ENCODE assay signal across 12 cellular contexts in genomic region chr10:78434886-78435285, GRCh38.
A peak's percentile ranks its signal among the peaks of the same experiment; 100 is the strongest.
DNase-seq lines count a peak whose midpoint lies in the region; ATAC-seq and TF ChIP-seq lines count a peak whose summit lies in the region.
"Had no signal": no experiment of that assay in that cellular context is flagged by ENCODE, and none has a peak within 500 bp of the region (broad histone marks: within the 10 kb centered on the region; RNA-seq: fewer than 3 reads in every experiment).

No MANE protein-coding gene starts in this region.

- H2BK5ac ChIP-seq in H9 (ENCODE audit: insufficient read length, low read length) = no peak overlapping the region
- H2BK5ac ChIP-seq in mesenchymal stem cell (ENCODE audit: low read depth, low read length, poor library complexity, severe bottlenecking) = no peak overlapping the region

- H3K4me1 ChIP-seq in H9 (ENCODE audit: insufficient read depth, low read length) (no peaks in the 10 kb centered on the region), mesenchymal stem cell (ENCODE audit: control insufficient read depth, insufficient read depth, low read depth, low read length) (peaks cover 20% of the 10 kb centered on the region), sigmoid colon (peaks cover 0 to 87% (median 71%) of the 10 kb centered on the region in 4 donors)

- no peak for DNase-seq in H9
- no peak for DNase-seq in mesenchymal stem cell
- peak; percentile 53 for DNase-seq in sigmoid colon
- DNase-seq in MG63 = no peak
- DNase-seq in GM13977 (ENCODE audit: low spot score) = no peak
- no peak for DNase-seq in T-cell
- DNase-seq: ACHN, GF-D8, NCI-H1048, Peyer's patch had no signal

- CTCF ChIA-PET in T-cell (lab: Charles Lee) = interaction anchor here (0.6 to 0.7 kb wide), 2 partner anchors 22 to 588 kb away, joined by 3 to 5 read pairs; no protein-coding TSS in a partner anchor

- peaks cover 14 to 22% of the 10 kb centered on the region in 2 experiments for H3K4me1 Mint-ChIP-seq in H9
- H3K4me1 Mint-ChIP-seq in T-cell = no peaks in the 10 kb centered on the region

- H3K14ac ChIP-seq in H9 (ENCODE audit: insufficient read depth, low read length) (peak overlapping the region; percentile 25; the same call in 1 of the 2 replicates), mesenchymal stem cell (ENCODE audit: low read length in 2 of 2) (peak overlapping the region in 1 of 2 experiments; percentile 9)

- ATAC-seq in T-cell (replicated peaks in 1 of 4) = no peak

- no peak overlapping the region for H4K5ac ChIP-seq in H9 (ENCODE audit: insufficient read length, low read depth, low read length)

- H3T11ph ChIP-seq in H9 (ENCODE audit: low read length) = no peak overlapping the region

- intact Hi-C loops in sigmoid colon (cut with DNase I) = loop anchor here (5.0 kb wide), 1 partner anchor 128 kb away; no protein-coding TSS in a partner anchor

- H3K23ac ChIP-seq in H9 (ENCODE audit: insufficient read length, low read depth, low read length) (no peak overlapping the region), mesenchymal stem cell (ENCODE audit: low read length in 2 of 2) (no peak overlapping the region)

- no peak overlapping the region for H3K4me3 ChIP-seq in mesenchymal stem cell (ENCODE audit: insufficient read depth in 1 of 2, low read depth in 1 of 2, low read length in 2 of 2)
- H3K4me3 ChIP-seq in sigmoid colon = no peak overlapping the region
- H3K4me3 ChIP-seq in MG63 = no peak overlapping the region
- H3K4me3 ChIP-seq: Peyer's patch had no signal

- H3K27me3 ChIP-seq in H9 (ENCODE audit: insufficient read depth, low read length) (no peaks in the 10 kb centered on the region), mesenchymal stem cell (ENCODE audit: control insufficient read depth in 1 of 2, insufficient read depth in 1 of 2, low read length in 2 of 2) (peaks cover 3 to 7% of the 10 kb centered on the region in 2 experiments), sigmoid colon (no peaks in the 10 kb centered on the region), MG63 (no peaks in the 10 kb centered on the region)
- H3K27me3 ChIP-seq: Peyer's patch had no signal

- H3K18ac ChIP-seq in H9 (ENCODE audit: insufficient read length, low read depth, low read length) (no peak overlapping the region), mesenchymal stem cell (ENCODE audit: low read depth in 1 of 2, low read length in 2 of 2) (peak overlapping the region; percentile 13 to 19)

- TF ChIP-seq CTCF in H9 (conservative IDR thresholded peaks at IDR 0.05) (no peak), VCaP (conservative IDR thresholded peaks at IDR 0.05) (no peak), sigmoid colon (IDR thresholded peaks at IDR 0.05) (no peak), GM13977 (IDR thresholded peaks at IDR 0.05; ENCODE audit: extremely low read depth, insufficient read depth, missing control alignments) (no peak)

- no peak overlapping the region for H2AK5ac ChIP-seq in H9 (ENCODE audit: insufficient read length, low read length)
- H2AK5ac ChIP-seq in mesenchymal stem cell (ENCODE audit: low read length, severe bottlenecking) = peak overlapping the region; percentile 32

- no peaks in the 10 kb centered on the region for H3K79me2 ChIP-seq in H9 (ENCODE audit: insufficient read depth, low read length)

- H3K4ac ChIP-seq in H9 (ENCODE audit: low read depth, low read length) (no peak overlapping the region), mesenchymal stem cell (ENCODE audit: low read depth in 1 of 2, low read length in 2 of 2) (no peak overlapping the region)

- H4K8ac ChIP-seq in H9 (replicated peaks; ENCODE audit: insufficient read length, low read depth, low read length) (no peak overlapping the region), mesenchymal stem cell (ENCODE audit: low read length) (peak overlapping the region; percentile 74)

- H2BK120ac ChIP-seq in H9 (ENCODE audit: low read depth, low read length, poor library complexity, severe bottlenecking) (no peak overlapping the region), mesenchymal stem cell (ENCODE audit: low read depth, low read length) (no peak overlapping the region)

- H4K91ac ChIP-seq in H9 (ENCODE audit: insufficient read length, low read depth, low read length) = no peak overlapping the region
- peak overlapping the region; percentile 43 for H4K91ac ChIP-seq in mesenchymal stem cell (ENCODE audit: low read length)

- H3K4me2 ChIP-seq in H9 (ENCODE audit: insufficient read depth, insufficient read length, low read length) = no peak overlapping the region
- no peak overlapping the region for H3K4me2 ChIP-seq in mesenchymal stem cell (ENCODE audit: low read length, poor library complexity, severe bottlenecking)
- H3K4me2 ChIP-seq: KMS-11 had no signal

- WGBS in H9 (ENCODE audit: extremely low coverage, insufficient read length, low lambda C conversion rate) = no CpG with 5 or more reads among the region's 8 CpGs
- WGBS in mesenchymal stem cell = 75% methylated on average over 7 of the region's 8 CpGs
- WGBS in sigmoid colon, 2 donors = 82 to 85% methylated on average over 8 of the region's 8 CpGs

- H2BK15ac ChIP-seq in H9 (ENCODE audit: low read depth, low read length) (no peak overlapping the region), mesenchymal stem cell (ENCODE audit: low read depth, poor library complexity, severe bottlenecking) (no peak overlapping the region)

- no peak overlapping the region for H3K4me3 Mint-ChIP-seq in H9
- no peak overlapping the region for H3K4me3 Mint-ChIP-seq in T-cell

- H3K36me3 Mint-ChIP-seq in H9 (ENCODE audit: insufficient read depth in 1 of 3, low read depth in 3 of 3) (no peaks in the 10 kb centered on the region; a peak in 1 of 7 replicates), T-cell (no peaks in the 10 kb centered on the region)

- no peaks in the 10 kb centered on the region for H3K23me2 ChIP-seq in H9 (ENCODE audit: insufficient read length, low read depth, low read length, poor library complexity, severe bottlenecking)

- no peak overlapping the region for H2BK12ac ChIP-seq in H9 (ENCODE audit: insufficient read length, low read depth, low read length)
- peak overlapping the region; percentile 45 to 59 for H2BK12ac ChIP-seq in mesenchymal stem cell (ENCODE audit: low read length in 2 of 2)

- H2AFZ ChIP-seq in H9 (ENCODE audit: low read length) = no peak overlapping the region
- no peak overlapping the region for H2AFZ ChIP-seq in mesenchymal stem cell (ENCODE audit: low read depth, low read length)

- no peaks in the 10 kb centered on the region for H3K36me3 ChIP-seq in mesenchymal stem cell (ENCODE audit: control insufficient read depth in 1 of 2, insufficient read depth in 2 of 2, low read depth in 1 of 2, low read length in 2 of 2)
- no peaks in the 10 kb centered on the region for H3K36me3 ChIP-seq in sigmoid colon
- H3K36me3 ChIP-seq in MG63 = no peaks in the 10 kb centered on the region
- H3K36me3 ChIP-seq: Peyer's patch had no signal

- in situ Hi-C loops in GM13977 (cut with MboI; ENCODE audit: low pct_unique_long_range_greater_than_20kb, low sequenced_read_pairs, unreplicated experiment) = no loop called here

- TF ChIP-seq POLR2A in sigmoid colon (IDR thresholded peaks at IDR 0.05) = no peak

- H3K79me1 ChIP-seq in H9 (ENCODE audit: insufficient read depth, low read depth, low read length, poor library complexity, severe bottlenecking) = no peaks in the 10 kb centered on the region
- H3K79me1 ChIP-seq in mesenchymal stem cell (replicated peaks; ENCODE audit: low read length, poor library complexity, severe bottlenecking) = no peaks in the 10 kb centered on the region

- no peak overlapping the region for H3K9ac ChIP-seq in H9 (ENCODE audit: extremely low read depth, insufficient read length, low read length)
- H3K9ac ChIP-seq in mesenchymal stem cell (ENCODE audit: low read length) = no peak overlapping the region
- H3K9ac ChIP-seq: KMS-11 had no signal

- H4K20me1 ChIP-seq in H9 (ENCODE audit: control insufficient read depth, insufficient read depth, insufficient read length) = no peaks in the 10 kb centered on the region

- no peak for TF ChIP-seq EP300 in sigmoid colon (IDR thresholded peaks at IDR 0.05)

- no peak overlapping the region for H2BK20ac ChIP-seq in H9 (ENCODE audit: low read depth, low read length, poor library complexity, severe bottlenecking)

- H3K56ac ChIP-seq in H9 (ENCODE audit: insufficient read length, low read depth, low read length) = no peak overlapping the region

- H3K27me3 Mint-ChIP-seq in H9 (ENCODE audit: low read depth) (peaks cover 7% of the 10 kb centered on the region), T-cell (peaks cover 14 to 16% of the 10 kb centered on the region in 2 donors)

- H3K9me3 Mint-ChIP-seq in H9 (no peaks in the 10 kb centered on the region), T-cell (no peaks in the 10 kb centered on the region)

- H3K27ac ChIP-seq in H9 (ENCODE audit: insufficient read length, low read depth, low read length) (no peak overlapping the region), VCaP (peak overlapping the region; percentile 70; the same call in 1 of the 2 replicates), mesenchymal stem cell (ENCODE audit: low read length, poor library complexity, severe bottlenecking) (no peak overlapping the region), sigmoid colon (no peak overlapping the region)
- H3K27ac ChIP-seq: KMS-11, Peyer's patch had no signal

- POLR2A ChIA-PET in T-cell (lab: Charles Lee) = no interaction called here

- H3K9me3 ChIP-seq in H9 (ENCODE audit: control insufficient read depth, low read depth, low read length) (no peaks in the 10 kb centered on the region), mesenchymal stem cell (ENCODE audit: control insufficient read depth, low read length) (no peaks in the 10 kb centered on the region), sigmoid colon (no peaks in the 10 kb centered on the region), MG63 (no peaks in the 10 kb centered on the region)
- H3K9me3 ChIP-seq: Peyer's patch had no signal

- H3K27ac Mint-ChIP-seq in H9 = no peak overlapping the region
- no peak overlapping the region for H3K27ac Mint-ChIP-seq in T-cell
